Comparison of ENCODE assay signal across 16 cellular contexts in genomic region chr2:144914113-144914512, GRCh38.
DNase-seq lines count a peak whose midpoint lies in the region; ATAC-seq, FAIRE-seq and TF ChIP-seq lines count a peak whose summit lies in the region.
"Had no signal": no experiment of that assay in that cellular context is flagged by ENCODE, and none has a peak within 500 bp of the region (broad histone marks: within the 10 kb centered on the region; RNA-seq: fewer than 3 reads in every experiment).

No MANE protein-coding gene starts in this region.

- no peak overlapping the region for H3K56ac ChIP-seq in IMR-90 (ENCODE audit: extremely low read depth, insufficient read depth, low read length)

- H3K36me3 Mint-ChIP-seq in activated naive CD8-positive, alpha-beta T cell treated with anti-CD3 and anti-CD28 coated beads, Interleukin-2, amount 50 U/mL, for 24 hours (ENCODE audit: low read depth): no peaks in the 10 kb centered on the region
- no peaks in the 10 kb centered on the region for H3K36me3 Mint-ChIP-seq in activated naive CD8-positive, alpha-beta T cell treated with anti-CD3 and anti-CD28 coated beads for 36 hours
- H3K36me3 Mint-ChIP-seq: CD4-positive, alpha-beta memory T cell had no signal

- DNase-seq in activated naive CD8-positive, alpha-beta T cell treated with anti-CD3 and anti-CD28 coated beads, Interleukin-2, amount 50 U/mL, for 24 hours: no peak
- DNase-seq in activated naive CD8-positive, alpha-beta T cell treated with anti-CD3 and anti-CD28 coated beads for 36 hours: no peak
- DNase-seq in IMR-90 (no peak), bronchial epithelial cell (ENCODE audit: low read depth) (peak; percentile 1), osteoblast (ENCODE audit: insufficient read length, low spot score, missing footprints) (peak; percentile 41), NCI-H446 treated with DMSO at 0.1 percent for 48 hours (lab: John Stamatoyannopoulos, UW) (no peak), ascending aorta (ENCODE audit: low spot score in 2 of 2) (no peak)
- DNase-seq: BE2C; CD4-positive, alpha-beta memory T cell; DND-41; GDM1 had no signal

- dilution Hi-C loops in IMR-90 (cut with HindIII; ENCODE audit: low sequenced_read_pairs, unreplicated experiment): no loop called here

- H4K8ac ChIP-seq in IMR-90 (ENCODE audit: low read depth in 2 of 2, low read length in 2 of 2): no peak overlapping the region

- no peak for ATAC-seq in activated naive CD8-positive, alpha-beta T cell treated with anti-CD3 and anti-CD28 coated beads, Interleukin-2, amount 50 U/mL, for 24 hours
- no peak for ATAC-seq in IMR-90 (ENCODE audit: low read depth)

- no peaks in the 10 kb centered on the region for H3K9me3 ChIP-seq in IMR-90 (ENCODE audit: control insufficient read depth, insufficient read depth, low read length)
- no peaks in the 10 kb centered on the region for H3K9me3 ChIP-seq in osteoblast (ENCODE audit: low read depth, low read length)
- no peaks in the 10 kb centered on the region for H3K9me3 ChIP-seq in ascending aorta
- H3K9me3 ChIP-seq: BE2C, HAP-1 had no signal

- no peaks in the 10 kb centered on the region for H3K27me3 Mint-ChIP-seq in activated naive CD8-positive, alpha-beta T cell treated with anti-CD3 and anti-CD28 coated beads, Interleukin-2, amount 50 U/mL, for 24 hours
- no peaks in the 10 kb centered on the region for H3K27me3 Mint-ChIP-seq in activated naive CD8-positive, alpha-beta T cell treated with anti-CD3 and anti-CD28 coated beads for 36 hours
- H3K27me3 Mint-ChIP-seq: CD4-positive, alpha-beta memory T cell had no signal

- H3K4me3 Mint-ChIP-seq in activated naive CD8-positive, alpha-beta T cell treated with anti-CD3 and anti-CD28 coated beads, Interleukin-2, amount 50 U/mL, for 24 hours: no peak overlapping the region
- H3K4me3 Mint-ChIP-seq in activated naive CD8-positive, alpha-beta T cell treated with anti-CD3 and anti-CD28 coated beads for 36 hours: no peak overlapping the region

- no peak overlapping the region for H3K4me2 ChIP-seq in IMR-90 (ENCODE audit: low read depth, low read length)
- no peak overlapping the region for H3K4me2 ChIP-seq in osteoblast (ENCODE audit: insufficient read depth, low read length)

- CTCF ChIA-PET in IMR-90 (lab: Yijun Ruan, JAX): no interaction called here

- no peak overlapping the region for H2AK9ac ChIP-seq in IMR-90 (replicated peaks; ENCODE audit: low read depth, low read length, poor library complexity)

- no peak overlapping the region for H2BK20ac ChIP-seq in IMR-90 (ENCODE audit: low read depth, low read length)

- no peaks in the 10 kb centered on the region for H3K79me1 ChIP-seq in IMR-90 (ENCODE audit: low read depth in 1 of 2, low read length in 2 of 2)

- POLR2A ChIA-PET in IMR-90 (lab: Charles Lee; ENCODE audit: unreplicated experiment): no interaction called here

- H2BK15ac ChIP-seq in IMR-90 (ENCODE audit: low read depth, low read length): no peak overlapping the region

- H3K4me1 Mint-ChIP-seq in activated naive CD8-positive, alpha-beta T cell treated with anti-CD3 and anti-CD28 coated beads, Interleukin-2, amount 50 U/mL, for 24 hours: no peaks in the 10 kb centered on the region
- H3K4me1 Mint-ChIP-seq in activated naive CD8-positive, alpha-beta T cell treated with anti-CD3 and anti-CD28 coated beads for 36 hours: no peaks in the 10 kb centered on the region
- H3K4me1 Mint-ChIP-seq: CD4-positive, alpha-beta memory T cell had no signal

- H2AFZ ChIP-seq in IMR-90 (replicated peaks; ENCODE audit: low read length, poor library complexity) (no peak overlapping the region), osteoblast (ENCODE audit: low read length) (no peak overlapping the region)

- H3K4me3 ChIP-seq in IMR-90 (ENCODE audit: insufficient read depth, low read depth, low read length): no peak overlapping the region
- no peak overlapping the region for H3K4me3 ChIP-seq in bronchial epithelial cell (ENCODE audit: low read depth, low read length)
- no peak overlapping the region for H3K4me3 ChIP-seq in osteoblast (ENCODE audit: insufficient read depth, low read length)
- H3K4me3 ChIP-seq in ascending aorta: no peak overlapping the region
- H3K4me3 ChIP-seq: HAP-1 had no signal

- H4K91ac ChIP-seq in IMR-90 (ENCODE audit: insufficient read depth, low read depth, low read length): no peak overlapping the region

- no peak overlapping the region for H3K27ac ChIP-seq in IMR-90 (ENCODE audit: insufficient read depth, low read length)
- no peak overlapping the region for H3K27ac ChIP-seq in osteoblast (ENCODE audit: low read depth, low read length)
- no peak overlapping the region for H3K27ac ChIP-seq in ascending aorta
- H3K27ac ChIP-seq: C4-2B, HL-60 had no signal

- no peak overlapping the region for H3K4ac ChIP-seq in IMR-90 (ENCODE audit: low read depth, low read length)

- H3K9ac ChIP-seq in IMR-90 (ENCODE audit: low read depth, low read length): no peak overlapping the region

- H3K79me2 ChIP-seq in osteoblast (ENCODE audit: insufficient read depth, low read length): no peaks in the 10 kb centered on the region

- H3K18ac ChIP-seq in IMR-90 (ENCODE audit: low read depth, low read length): no peak overlapping the region

- H3K36me3 ChIP-seq in IMR-90 (ENCODE audit: control insufficient read depth, insufficient read depth, low read length) (no peaks in the 10 kb centered on the region), bronchial epithelial cell (ENCODE audit: control insufficient read depth, insufficient read depth, low read length) (no peaks in the 10 kb centered on the region), osteoblast (ENCODE audit: insufficient read depth, low read length) (no peaks in the 10 kb centered on the region), ascending aorta (no peaks in the 10 kb centered on the region)
- H3K36me3 ChIP-seq: BE2C, HAP-1 had no signal

- no peak for TF ChIP-seq RAD21 in IMR-90 (IDR thresholded peaks at IDR 0.05; ENCODE audit: low read length)

- no peak overlapping the region for H2BK5ac ChIP-seq in IMR-90 (ENCODE audit: low read depth, low read length, poor library complexity, severe bottlenecking)

- H3K4me1 ChIP-seq in IMR-90 (ENCODE audit: control insufficient read depth, insufficient read depth, low read length) (no peaks in the 10 kb centered on the region), osteoblast (ENCODE audit: insufficient read depth, low read length) (no peaks in the 10 kb centered on the region), ascending aorta (no peaks in the 10 kb centered on the region)
- H3K4me1 ChIP-seq: BE2C, HAP-1 had no signal

- peak overlapping the region; percentile 4 for H3K27ac Mint-ChIP-seq in activated naive CD8-positive, alpha-beta T cell treated with anti-CD3 and anti-CD28 coated beads, Interleukin-2, amount 50 U/mL, for 24 hours
- no peak overlapping the region for H3K27ac Mint-ChIP-seq in activated naive CD8-positive, alpha-beta T cell treated with anti-CD3 and anti-CD28 coated beads for 36 hours
- H3K27ac Mint-ChIP-seq: CD4-positive, alpha-beta memory T cell had no signal

- TF ChIP-seq POLR2A in IMR-90 (IDR thresholded peaks at IDR 0.05; ENCODE audit: low read depth, low read length): no peak

- TF ChIP-seq CTCF in IMR-90 (conservative IDR thresholded peaks at IDR 0.05; ENCODE audit: low read depth, low read length): no peak
- TF ChIP-seq CTCF in bronchial epithelial cell (IDR thresholded peaks at IDR 0.05; ENCODE audit: insufficient read depth, low read length, severe bottlenecking): no peak
- no peak for TF ChIP-seq CTCF in osteoblast (IDR thresholded peaks at IDR 0.05; ENCODE audit: extremely low read depth, low read depth, low read length)
- no peak for TF ChIP-seq CTCF in ascending aorta (IDR thresholded peaks at IDR 0.05)

- in situ Hi-C loops in IMR-90 (cut with MboI; ENCODE audit: low sequenced_read_pairs): no loop called here

- no TSS peak for BruUV-seq in IMR-90 (replicated peaks; lab: Mats Ljungman, UMichigan)

- no peak overlapping the region for H2BK120ac ChIP-seq in IMR-90 (ENCODE audit: low read depth, low read length)

- H4K20me1 ChIP-seq in IMR-90 (ENCODE audit: insufficient read depth, low read length) (no peaks in the 10 kb centered on the region), osteoblast (ENCODE audit: insufficient read depth, low read length) (no peaks in the 10 kb centered on the region)

- H4K5ac ChIP-seq in IMR-90 (ENCODE audit: low read depth, low read length): no peak overlapping the region

- no peak overlapping the region for H2AK5ac ChIP-seq in IMR-90 (ENCODE audit: low read depth, low read length)

- no peak for FAIRE-seq in bronchial epithelial cell (lab: Jason Lieb, UNC)
- FAIRE-seq: GM12892, H1 had no signal

- no peaks in the 10 kb centered on the region for H3K9me1 ChIP-seq in IMR-90 (ENCODE audit: insufficient read depth, low read length)

- intact Hi-C loops in IMR-90 (cut with micrococcal nuclease) (no loop called here), ascending aorta (cut with DNase I) (no loop called here)

- no CpG with 5 or more reads among the region's 1 CpG for WGBS in IMR-90 (ENCODE audit: extremely low coverage in 2 of 2, insufficient read length in 1 of 2), 2 experiments

- peaks cover under 1% of the 10 kb centered on the region for H3K9me3 Mint-ChIP-seq in activated naive CD8-positive, alpha-beta T cell treated with anti-CD3 and anti-CD28 coated beads, Interleukin-2, amount 50 U/mL, for 24 hours
- H3K9me3 Mint-ChIP-seq in activated naive CD8-positive, alpha-beta T cell treated with anti-CD3 and anti-CD28 coated beads for 36 hours: peaks cover 4% of the 10 kb centered on the region

- H3K27me3 ChIP-seq in IMR-90 (ENCODE audit: control insufficient read depth, insufficient read depth, low read length) (no peaks in the 10 kb centered on the region), bronchial epithelial cell (ENCODE audit: control insufficient read depth, insufficient read depth, low read length) (no peaks in the 10 kb centered on the region), osteoblast (ENCODE audit: insufficient read depth, low read length) (no peaks in the 10 kb centered on the region), ascending aorta (no peaks in the 10 kb centered on the region)
- H3K27me3 ChIP-seq: BE2C had no signal

- no peak overlapping the region for H3K23ac ChIP-seq in IMR-90 (ENCODE audit: low read depth, low read length)

- H3K14ac ChIP-seq in IMR-90 (replicated peaks; ENCODE audit: low read depth, low read length): no peak overlapping the region

TF ChIP-seq in IMR-90, 13 proteins besides CTCF, POLR2A, EP300 and RAD21:
- peak; percentile 21; the same call in 1 of the 2 replicates for TF ChIP-seq FOS (IDR thresholded peaks at IDR 0.05; ENCODE audit: low read depth, low read length)
- 0 out of 2 replicates have a peak, but pooled peaks have one; percentile 23 for TF ChIP-seq MAFK (IDR thresholded peaks at IDR 0.05; ENCODE audit: low read depth, low read length)
- TF ChIP-seq CHD1 (IDR thresholded peaks at IDR 0.05; ENCODE audit: low read depth, low read length): no peak

Comparison
In these comparisons a context has a peak if more than half of its experiments do, and no peak if none do; other contexts are left out.
1. DNase-seq: peak in bronchial epithelial cell (single experiment) and osteoblast (single experiment); none in activated naive CD8-positive, alpha-beta T cell treated with anti-CD3 and anti-CD28 coated beads, Interleukin-2, amount 50 U/mL, for 24 hours (single experiment), activated naive CD8-positive, alpha-beta T cell treated with anti-CD3 and anti-CD28 coated beads for 36 hours (single experiment), IMR-90 (single experiment), NCI-H446 treated with DMSO at 0.1 percent for 48 hours (single experiment) and ascending aorta (0 of 2).